ENCODE assay signal across 8 cellular contexts in the genomic region with DNA sequence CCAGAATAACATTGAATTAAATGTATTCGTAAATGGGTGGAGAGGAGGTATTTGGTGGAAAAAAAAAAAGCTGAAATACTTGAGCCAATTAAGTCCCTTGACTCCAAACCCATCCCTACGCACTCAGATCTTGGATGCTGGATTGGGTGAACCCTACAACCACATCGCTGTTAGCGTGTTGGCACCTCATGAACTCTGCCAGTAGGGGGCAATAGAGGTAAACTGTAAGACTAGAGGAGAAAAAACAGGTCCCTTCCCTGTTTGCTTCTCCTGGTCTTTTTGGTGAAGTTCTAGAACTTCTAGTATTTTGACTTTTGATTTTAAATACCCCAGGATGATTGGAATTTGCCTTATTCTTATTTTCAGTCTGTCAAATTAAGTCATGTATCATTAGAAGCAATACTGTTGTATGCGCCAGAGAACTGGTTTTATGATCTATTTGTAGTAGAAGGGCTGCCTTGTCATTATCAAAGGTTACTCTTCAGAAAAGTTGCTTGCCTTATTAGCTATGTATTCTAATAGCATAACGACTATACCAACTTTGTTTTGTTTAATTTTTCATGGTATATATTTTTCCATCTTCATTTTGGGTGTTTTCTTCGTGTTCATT. TPM values are rescaled to one million over a fixed set of nuclear protein-coding genes. Genes with fewer than 3 reads are reported as not detected.
DNase-seq lines count a peak whose midpoint lies in the region; ATAC-seq and TF ChIP-seq lines count a peak whose summit lies in the region.

No MANE protein-coding gene starts in this region.

- H3K4me1 ChIP-seq in NT2/D1 (ENCODE audit: insufficient read depth, insufficient read length), result no peaks in the 10 kb centered on the region
- no peaks in the 10 kb centered on the region for H3K4me1 ChIP-seq in ascending aorta

- no peak overlapping the region for H3K9ac ChIP-seq in NT2/D1 (ENCODE audit: insufficient read length, low read depth)

- no peak overlapping the region for H3K27ac ChIP-seq in ascending aorta

- CTCF ChIA-PET in activated CD4-positive, alpha-beta T cell treated with anti-CD3 and anti-CD28 coated beads for 36 hours (lab: Charles Lee), result interaction anchor here (1.0 to 1.1 kb wide), 2 partner anchors 17 to 455 kb away, joined by 3 to 5 read pairs; no protein-coding TSS in a partner anchor

- POLR2A ChIA-PET in activated CD4-positive, alpha-beta T cell treated with anti-CD3 and anti-CD28 coated beads for 36 hours (lab: Charles Lee), result no interaction called here

- no peaks in the 10 kb centered on the region for H3K4me1 Mint-ChIP-seq in activated CD4-positive, alpha-beta T cell treated with anti-CD3 and anti-CD28 coated beads for 36 hours

- H3K27ac Mint-ChIP-seq in activated CD4-positive, alpha-beta T cell treated with anti-CD3 and anti-CD28 coated beads for 36 hours, result no peak overlapping the region

- H3K36me3 ChIP-seq in NT2/D1 (ENCODE audit: insufficient read depth, insufficient read length, low read length) (no peaks in the 10 kb centered on the region), ascending aorta (no peaks in the 10 kb centered on the region)

- no peaks in the 10 kb centered on the region for H3K9me3 Mint-ChIP-seq in activated CD4-positive, alpha-beta T cell treated with anti-CD3 and anti-CD28 coated beads for 36 hours (ENCODE audit: low read depth)

- intact Hi-C loops in activated CD4-positive, alpha-beta T cell treated with anti-CD3 and anti-CD28 coated beads for 36 hours (cut with DNase I, micrococcal nuclease), result loop anchor here in 1 of 2 experiments (5.0 kb wide), 3 partner anchors 176 to 256 kb away; partner anchors contain the start of gene TRIM58
- intact Hi-C loops in ascending aorta (cut with DNase I), result no loop called here
- intact Hi-C loops in left colon (cut with DNase I, micrococcal nuclease), result no loop called here

- no peaks in the 10 kb centered on the region for H3K36me3 Mint-ChIP-seq in activated CD4-positive, alpha-beta T cell treated with anti-CD3 and anti-CD28 coated beads for 36 hours (ENCODE audit: low read depth)

- no peak overlapping the region for H3K4me3 Mint-ChIP-seq in activated CD4-positive, alpha-beta T cell treated with anti-CD3 and anti-CD28 coated beads for 36 hours

- H3K9me3 ChIP-seq in NT2/D1 (ENCODE audit: insufficient read depth, low read length) (no peaks in the 10 kb centered on the region), ascending aorta (no peaks in the 10 kb centered on the region)

- DNase-seq in activated CD4-positive, alpha-beta T cell treated with anti-CD3 and anti-CD28 coated beads for 36 hours, result peak; percentile 63
- DNase-seq in activated CD4-positive, alpha-beta T cell treated with anti-CD3 and anti-CD28 coated beads for 4 hours, result no peak
- DNase-seq in NT2/D1 (ENCODE audit: low read depth, low spot score), result peak; percentile 89
- DNase-seq in ascending aorta (ENCODE audit: low spot score in 2 of 2), result no peak
- DNase-seq in left colon, result peak; percentile 27 to 35
- peak; percentile 76 for DNase-seq in superior temporal gyrus (ENCODE audit: extremely low spot score)

- H3K4me3 ChIP-seq in NT2/D1 (ENCODE audit: insufficient read length, low read depth) (no peak overlapping the region), ascending aorta (no peak overlapping the region)

- no peaks in the 10 kb centered on the region for H3K27me3 ChIP-seq in NT2/D1 (ENCODE audit: insufficient read depth, insufficient read length)
- H3K27me3 ChIP-seq in ascending aorta, result no peaks in the 10 kb centered on the region

- peaks cover 3% of the 10 kb centered on the region for H3K27me3 Mint-ChIP-seq in activated CD4-positive, alpha-beta T cell treated with anti-CD3 and anti-CD28 coated beads for 36 hours

- ATAC-seq in activated CD4-positive, alpha-beta T cell treated with anti-CD3 and anti-CD28 coated beads for 36 hours, result peak; percentile 65
- ATAC-seq in GM21360 (IDR thresholded peaks at IDR 0.05; ENCODE audit: unreplicated experiment) (peak; percentile 98), HG03460 (IDR thresholded peaks at IDR 0.05; ENCODE audit: unreplicated experiment) (peak; percentile 92), left colon (peak; percentile 60)

- peak in 2 of 3 experiments; percentile 33 to 36 for TF ChIP-seq CTCF in ascending aorta (IDR thresholded peaks at IDR 0.05)

RNA-seq across cellular contexts. Expression of gene OR13G1, which starts 1.9 kb away (rescaled TPM):
- not detected for total RNA-seq in activated CD4-positive, alpha-beta T cell treated with anti-CD3 and anti-CD28 coated beads for 36 hours
- not detected for total RNA-seq in ascending aorta
- not detected for total RNA-seq in left colon

RNA-seq across cellular contexts. Expression of gene OR6F1, which starts 35.1 kb away (rescaled TPM):
- total RNA-seq in activated CD4-positive, alpha-beta T cell treated with anti-CD3 and anti-CD28 coated beads for 36 hours, result not detected
- not detected for total RNA-seq in ascending aorta
- not detected for total RNA-seq in left colon

RNA-seq across cellular contexts. Expression of gene OR14K1, which starts 57.0 kb away (rescaled TPM):
- total RNA-seq in activated CD4-positive, alpha-beta T cell treated with anti-CD3 and anti-CD28 coated beads for 36 hours, result not detected
- total RNA-seq in ascending aorta, result not detected
- under 1 TPM in 1 of 2 donors, not detected in 1; 0.61 TPM for total RNA-seq in left colon

Comparison
In these comparisons a context has a peak if more than half of its experiments do, and no peak if none do; other contexts are left out.
1. DNase-seq: peak in activated CD4-positive, alpha-beta T cell treated with anti-CD3 and anti-CD28 coated beads for 36 hours (single experiment), NT2/D1 (single experiment), left colon (2 of 2) and superior temporal gyrus (single experiment); none in activated CD4-positive, alpha-beta T cell treated with anti-CD3 and anti-CD28 coated beads for 4 hours (0 of 2) and ascending aorta (0 of 2).
2. Peak in every context shown above with its lines, with median percentiles within 50 percentile points of each other: ATAC-seq.